ENCODE assay signal across 8 cellular contexts in genomic region chr19:42268142-42268703, GRCh38.
A peak's percentile ranks its signal among the peaks of the same experiment; 100 is the strongest.
DNase-seq lines count a peak whose midpoint lies in the region; ATAC-seq, FAIRE-seq and TF ChIP-seq lines count a peak whose summit lies in the region.

No MANE protein-coding gene starts in this region.

- H3K36me3 Mint-ChIP-seq in T-helper 2 cell treated with Interferon-gamma antibody and Interleukin-4, amounts not matched to agents 5 μg/mL and 100 μg/mL, for 36 hours (ENCODE audit: low read depth): peaks cover 7% of the 10 kb centered on the region

- no peak overlapping the region for H3K4me3 Mint-ChIP-seq in T-helper 2 cell treated with Interferon-gamma antibody and Interleukin-4, amounts not matched to agents 5 μg/mL and 100 μg/mL, for 36 hours

- DNase-seq in GM18507 (ENCODE audit: extremely low spot score, insufficient read length, low read depth) (peak; percentile 82), NCI-H187 treated with DMSO at 0.1 percent for 48 hours (lab: John Stamatoyannopoulos, UW) (peak; percentile 99), astrocyte of the cerebellum (ENCODE audit: low read depth) (peak; percentile 99), hypothalamus (lab: John Stamatoyannopoulos, UW) (peak; percentile 95 to 100 (median 99)), retina (peak; percentile 100), cortex of kidney (lab: John Stamatoyannopoulos, UW) (no peak)
- DNase-seq in T-helper 2 cell treated with Interferon-gamma antibody and Interleukin-4, amounts not matched to agents 5 μg/mL and 100 μg/mL, for 36 hours (ENCODE audit: low spot score): peak; percentile 99

- H3K27ac Mint-ChIP-seq in T-helper 2 cell treated with Interferon-gamma antibody and Interleukin-4, amounts not matched to agents 5 μg/mL and 100 μg/mL, for 36 hours: no peak overlapping the region

- ATAC-seq in HG02970 (IDR thresholded peaks at IDR 0.05; ENCODE audit: low FRiP score, unreplicated experiment): peak; percentile 60

- in situ Hi-C loops in astrocyte of the cerebellum (cut with HindIII; ENCODE audit: low sequenced_read_pairs): no loop called here

- no peak for FAIRE-seq in GM18507 (lab: Jason Lieb, UNC)

- peak overlapping the region; percentile 67 for H3K4me3 ChIP-seq in astrocyte of the cerebellum (ENCODE audit: low read depth, low read length)

- H3K27me3 Mint-ChIP-seq in T-helper 2 cell treated with Interferon-gamma antibody and Interleukin-4, amounts not matched to agents 5 μg/mL and 100 μg/mL, for 36 hours (ENCODE audit: low read depth): no peaks in the 10 kb centered on the region

- peaks cover 28% of the 10 kb centered on the region for H3K4me1 Mint-ChIP-seq in T-helper 2 cell treated with Interferon-gamma antibody and Interleukin-4, amounts not matched to agents 5 μg/mL and 100 μg/mL, for 36 hours (ENCODE audit: low read depth)

- no peaks in the 10 kb centered on the region for H3K9me3 Mint-ChIP-seq in T-helper 2 cell treated with Interferon-gamma antibody and Interleukin-4, amounts not matched to agents 5 μg/mL and 100 μg/mL, for 36 hours

- TF ChIP-seq CTCF in astrocyte of the cerebellum (IDR thresholded peaks at IDR 0.05; ENCODE audit: low read depth, low read length, missing control alignments): no peak
